ENCODE assay signal across 8 cellular contexts in the genomic region with DNA sequence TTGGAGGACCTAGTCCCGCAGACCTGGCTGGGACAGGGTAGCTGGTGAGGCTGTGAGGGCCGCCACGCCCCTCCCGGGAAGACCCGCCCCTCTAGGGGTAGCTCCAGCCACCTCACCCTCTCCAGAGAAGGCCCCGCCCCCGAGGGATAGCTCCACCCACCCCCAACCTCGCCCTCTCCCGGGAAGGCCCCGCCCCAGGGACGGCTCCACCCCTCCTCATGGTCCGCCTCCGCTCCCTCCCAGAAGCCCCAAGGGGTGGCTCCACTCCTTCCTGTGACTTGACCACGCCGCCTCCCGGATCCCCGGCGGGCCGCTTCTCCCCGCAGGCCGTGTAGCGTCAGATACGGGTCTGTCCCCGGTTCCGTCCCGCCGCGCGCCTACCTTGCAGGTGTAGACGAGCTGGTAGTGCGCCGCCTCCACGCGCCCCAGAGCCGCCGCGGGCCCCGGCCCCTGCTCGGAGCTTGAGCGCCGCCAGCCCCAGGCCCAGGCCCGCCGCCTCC. TPM values are rescaled to one million over a fixed set of nuclear protein-coding genes. Genes with fewer than 3 reads are reported as not detected.
DNase-seq lines count a peak whose midpoint lies in the region; ATAC-seq and TF ChIP-seq lines count a peak whose summit lies in the region.

No MANE protein-coding gene starts in this region.

- H3K4me2 ChIP-seq in OCI-LY7 (ENCODE audit: low read length): peak overlapping the region; percentile 68

- H3K27ac ChIP-seq in HUES64 (ENCODE audit: low read depth, low read length) (peak overlapping the region; percentile 88), OCI-LY7 (ENCODE audit: low read depth, low read length, poor library complexity, severe bottlenecking) (peak overlapping the region; percentile 72), muscle layer of colon (ENCODE audit: low read depth, low read length) (peak overlapping the region; percentile 90)

- peak overlapping the region; percentile 98 for H3K9ac ChIP-seq in HUES64 (ENCODE audit: low read depth, low read length)
- H3K9ac ChIP-seq in muscle layer of colon (ENCODE audit: low read length): no peak overlapping the region

- peak; percentile 76 for TF ChIP-seq POLR2A in erythroblast (IDR thresholded peaks at IDR 0.05; ENCODE audit: low read length)

- no peaks in the 10 kb centered on the region for H3K9me2 ChIP-seq in OCI-LY7 (ENCODE audit: insufficient read depth, low read length)

- H3K27me3 ChIP-seq in HUES64 (ENCODE audit: insufficient read depth, low read length): no peaks in the 10 kb centered on the region
- H3K27me3 ChIP-seq in muscle layer of colon (ENCODE audit: control insufficient read depth in 1 of 2, insufficient read depth in 2 of 2, low read length in 2 of 2): no peaks in the 10 kb centered on the region

- POLR2A ChIA-PET in OCI-LY7 (lab: Charles Lee): interaction anchor here (0.6 to 1.0 kb wide), 3 partner anchors 46 to 167 kb away, joined by 3 to 5 read pairs (median 3); no protein-coding TSS in a partner anchor

- WGBS in HUES64: under 1% methylated on average over 40 of the region's 43 CpGs

- H3K36me3 ChIP-seq in HUES64 (ENCODE audit: insufficient read depth, low read length) (peaks cover 11% of the 10 kb centered on the region; the same call in 1 of the 2 replicates), OCI-LY7 (ENCODE audit: insufficient read depth, low read length) (no peaks in the 10 kb centered on the region), muscle layer of colon (ENCODE audit: insufficient read depth, low read length) (no peaks in the 10 kb centered on the region)

- no peak for TF ChIP-seq CTCF in OCI-LY7 (conservative IDR thresholded peaks at IDR 0.05; ENCODE audit: low read length)

- peak; percentile 67 for DNase-seq in DMS 273 treated with DMSO at 0.1 percent for 48 hours (lab: John Stamatoyannopoulos, UW)
- peak; percentile 95 for DNase-seq in OCI-LY7 (ENCODE audit: low spot score)
- DNase-seq in activated T-cell treated with anti-CD3 and anti-CD28 coated beads, Interleukin-2, amount 50 U/mL, for 1 hour: peak; percentile 94
- peak; percentile 94 to 98 for DNase-seq in erythroblast (lab: John Stamatoyannopoulos, UW)
- DNase-seq in stimulated activated CD8-positive, alpha-beta memory T cell treated with anti-CD3 and anti-CD28 coated beads, Interleukin-7, amount 100 ng/mL, for 1 hour (ENCODE audit: low read depth in 2 of 2): peak; percentile 83 to 91

- no peaks in the 10 kb centered on the region for H4K20me1 ChIP-seq in OCI-LY7 (ENCODE audit: insufficient read depth, low read length)

- intact Hi-C loops in OCI-LY7 (cut with micrococcal nuclease; ENCODE audit: unreplicated experiment): loop anchor here (1.0 kb wide), 1 partner anchor 37 kb away; the partner anchor contains the start of gene SNAPC4

- H3K79me2 ChIP-seq in OCI-LY7 (ENCODE audit: insufficient read depth, low read depth, low read length): no peaks in the 10 kb centered on the region

- peak overlapping the region; percentile 67; the same call in 1 of the 2 replicates for H2AFZ ChIP-seq in OCI-LY7 (ENCODE audit: low read length)

- no peaks in the 10 kb centered on the region for H3K9me3 ChIP-seq in HUES64 (ENCODE audit: insufficient read depth, low read depth, low read length)
- H3K9me3 ChIP-seq in OCI-LY7 (ENCODE audit: low read length): no peaks in the 10 kb centered on the region
- no peaks in the 10 kb centered on the region for H3K9me3 ChIP-seq in muscle layer of colon (ENCODE audit: low read length)

- no TSS peak for BruUV-seq in OCI-LY7 (replicated peaks; lab: Mats Ljungman, UMichigan)

- CTCF ChIA-PET in OCI-LY7 (lab: Charles Lee; ENCODE audit: unreplicated experiment): interaction anchor here (1.2 kb wide), 1 partner anchor 47 kb away, joined by 3 read pairs; no protein-coding TSS in a partner anchor

- H3K4me3 ChIP-seq in HUES64 (ENCODE audit: low read length): peak overlapping the region; percentile 95
- H3K4me3 ChIP-seq in OCI-LY7 (ENCODE audit: low read depth, low read length, poor library complexity, severe bottlenecking): peak overlapping the region; percentile 82
- peak overlapping the region; percentile 39 to 55 for H3K4me3 ChIP-seq in muscle layer of colon (ENCODE audit: low read depth in 1 of 2, low read length in 2 of 2)

- peak; percentile 63 for ATAC-seq in GM21515 (IDR thresholded peaks at IDR 0.05; ENCODE audit: unreplicated experiment)

- H3K4me1 ChIP-seq in HUES64 (ENCODE audit: insufficient read depth, low read length) (peaks cover 3% of the 10 kb centered on the region; the same call in 1 of the 2 replicates), OCI-LY7 (ENCODE audit: insufficient read depth, low read length, poor library complexity, severe bottlenecking) (peaks cover 12% of the 10 kb centered on the region), muscle layer of colon (ENCODE audit: insufficient read depth, low read length) (peaks cover 32% of the 10 kb centered on the region)

RNA-seq across cellular contexts. Expression of gene DNLZ, which starts 0.4 kb away (rescaled TPM):
- polyA plus RNA-seq in HUES64 (2013, experiment 1 of 2): 18.7 TPM
- 12.0 TPM for polyA plus RNA-seq in HUES64 (2013, experiment 2 of 2)
- total RNA-seq in OCI-LY7 (2014; rRNA removed; shearing (Covaris generic)): 21.2 and 21.8 TPM in 2 replicates
- 13.1 and 16.8 TPM in 2 replicates for total RNA-seq in OCI-LY7 (2022)

RNA-seq across cellular contexts. Expression of gene CARD9, which starts 10.3 kb away (rescaled TPM):
- polyA plus RNA-seq in HUES64 (2013, experiment 1 of 2): 0.30 TPM
- polyA plus RNA-seq in HUES64 (2013, experiment 2 of 2): 0.32 TPM
- total RNA-seq in OCI-LY7 (2014; rRNA removed; shearing (Covaris generic)): 0.92 and 1.8 TPM in 2 replicates
- total RNA-seq in OCI-LY7 (2022): 1.7 and 2.1 TPM in 2 replicates

RNA-seq across cellular contexts. Expression of gene GPSM1, which starts 35.8 kb away (rescaled TPM):
- polyA plus RNA-seq in HUES64 (2013, experiment 1 of 2): 13.6 TPM
- 18.6 TPM for polyA plus RNA-seq in HUES64 (2013, experiment 2 of 2)
- total RNA-seq in OCI-LY7 (2014; rRNA removed; shearing (Covaris generic)): not detected in 2 replicates
- total RNA-seq in OCI-LY7 (2022): not detected in 2 replicates

RNA-seq across cellular contexts. Expression of gene SNAPC4, which starts 36.8 kb away (rescaled TPM):
- polyA plus RNA-seq in HUES64 (2013, experiment 1 of 2): 12.8 TPM
- 8.4 TPM for polyA plus RNA-seq in HUES64 (2013, experiment 2 of 2)
- 10.2 and 13.4 TPM in 2 replicates for total RNA-seq in OCI-LY7 (2014; rRNA removed; shearing (Covaris generic))
- total RNA-seq in OCI-LY7 (2022): 15.4 and 16.8 TPM in 2 replicates

RNA-seq across cellular contexts. Expression of gene ENTR1, which starts 47.3 kb away (rescaled TPM):
- polyA plus RNA-seq in HUES64 (2013, experiment 1 of 2): 60.6 TPM
- 65.8 TPM for polyA plus RNA-seq in HUES64 (2013, experiment 2 of 2)
- 87.2 and 103 TPM in 2 replicates for total RNA-seq in OCI-LY7 (2014; rRNA removed; shearing (Covaris generic))
- total RNA-seq in OCI-LY7 (2022): 102 and 109 TPM in 2 replicates

Comparison
In these comparisons a context has a peak if more than half of its experiments do, and no peak if none do; other contexts are left out.
1. Peak in every context shown above with its lines: DNase-seq, ATAC-seq, H3K4me3 ChIP-seq and H3K27ac ChIP-seq.